In the genomic region with DNA sequence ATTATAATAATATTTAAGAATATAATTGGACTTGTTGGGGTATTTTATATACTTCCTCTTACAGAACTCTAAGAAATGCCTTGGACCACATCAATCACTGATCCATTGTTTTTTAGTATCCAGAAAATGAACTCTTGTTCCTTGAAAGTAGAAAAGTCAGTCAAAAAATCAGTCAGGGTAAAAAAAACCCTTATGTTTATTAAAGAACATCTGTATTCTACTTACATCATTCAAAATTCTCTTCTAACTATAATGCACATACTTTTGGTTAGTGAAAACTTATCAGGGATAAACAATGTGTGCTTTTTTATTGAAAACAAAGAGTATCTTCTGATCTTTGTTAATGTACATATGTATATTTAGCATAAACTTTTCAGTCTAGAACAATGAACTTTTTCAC, we compare ENCODE assay signal across 21 cellular contexts. TPM values are rescaled to one million over a fixed set of nuclear protein-coding genes. Genes with fewer than 3 reads are reported as not detected.
A peak's percentile ranks its signal among the peaks of the same experiment; 100 is the strongest.
DNase-seq lines count a peak whose midpoint lies in the region; ATAC-seq and TF ChIP-seq lines count a peak whose summit lies in the region.
"Had no signal": no experiment of that assay in that cellular context is flagged by ENCODE, and none has a peak within 500 bp of the region (broad histone marks: within the 10 kb centered on the region; RNA-seq: fewer than 3 reads in every experiment).

No MANE protein-coding gene starts in this region.

- H3K36me3 ChIP-seq in Panc1 (ENCODE audit: control insufficient read depth, insufficient read depth, low read length) (no peaks in the 10 kb centered on the region), osteoblast (ENCODE audit: insufficient read depth, low read length) (no peaks in the 10 kb centered on the region)

- intact Hi-C loops in Panc1 (cut with micrococcal nuclease; ENCODE audit: unreplicated experiment), result no loop called here

- H3K36me3 Mint-ChIP-seq in chondrocyte (ENCODE audit: low read depth), result no peaks in the 10 kb centered on the region

- H3K27me3 ChIP-seq in Panc1 (ENCODE audit: control insufficient read depth, insufficient read depth, low read length) (no peaks in the 10 kb centered on the region), osteoblast (ENCODE audit: insufficient read depth, low read length) (no peaks in the 10 kb centered on the region)
- H3K27me3 ChIP-seq: BLaER1 treated with 17β-estradiol and CSF1 and Interleukin-3, amounts not matched to agents 10 nM and 100 nM had no signal

- no peak overlapping the region for H3K4me2 ChIP-seq in osteoblast (ENCODE audit: insufficient read depth, low read length)
- H3K4me2 ChIP-seq: BLaER1 treated with 17β-estradiol and CSF1 and Interleukin-3, amounts not matched to agents 10 nM and 100 nM had no signal

- H3K4me1 ChIP-seq in Panc1 (ENCODE audit: control insufficient read depth, insufficient read depth, low read length), result 0 out of 2 replicates have a peak, but pooled peaks cover 3% of the 10 kb centered on the region
- peaks cover 35% of the 10 kb centered on the region for H3K4me1 ChIP-seq in osteoblast (ENCODE audit: insufficient read depth, low read length)

- H3K4me1 Mint-ChIP-seq in chondrocyte (ENCODE audit: low read depth), result peaks cover 44% of the 10 kb centered on the region

- no peaks in the 10 kb centered on the region for H3K27me3 Mint-ChIP-seq in chondrocyte (ENCODE audit: low read depth)
- H3K27me3 Mint-ChIP-seq: CD8-positive, alpha-beta memory T cell had no signal

- H3K27ac Mint-ChIP-seq in chondrocyte (ENCODE audit: unreplicated experiment), result peak overlapping the region; percentile 88
- H3K27ac Mint-ChIP-seq: CD8-positive, alpha-beta memory T cell had no signal

- H3K4me3 ChIP-seq in Panc1 (ENCODE audit: low read depth in 2 of 2, low read length in 2 of 2) (no peak overlapping the region), osteoblast (ENCODE audit: insufficient read depth, low read length) (no peak overlapping the region)
- H3K4me3 ChIP-seq: BLaER1 treated with 17β-estradiol and CSF1 and Interleukin-3, amounts not matched to agents 10 nM and 100 nM; GM12878 had no signal

- H3K4me3 Mint-ChIP-seq in chondrocyte (ENCODE audit: unreplicated experiment), result no peak overlapping the region
- H3K4me3 Mint-ChIP-seq: CD8-positive, alpha-beta memory T cell had no signal

- H4K20me1 ChIP-seq in osteoblast (ENCODE audit: insufficient read depth, low read length), result no peaks in the 10 kb centered on the region
- H4K20me1 ChIP-seq: BLaER1 treated with 17β-estradiol and CSF1 and Interleukin-3, amounts not matched to agents 10 nM and 100 nM had no signal

- H3K79me2 ChIP-seq in osteoblast (ENCODE audit: insufficient read depth, low read length), result no peaks in the 10 kb centered on the region

- peak; percentile 62 for DNase-seq in COLO829 (ENCODE audit: low spot score)
- no peak for DNase-seq in Panc1 (ENCODE audit: low read depth, low spot score)
- DNase-seq in chondrocyte (ENCODE audit: low spot score), result no peak
- no peak for DNase-seq in osteoblast (ENCODE audit: insufficient read length, low spot score, missing footprints)
- DNase-seq in HuH-7 (ENCODE audit: low spot score), result no peak
- DNase-seq in stimulated activated CD8-positive, alpha-beta memory T cell treated with anti-CD3 and anti-CD28 coated beads, Interleukin-4, amount 100 ng/mL, for 48 hours, result no peak
- DNase-seq: CD8-positive, alpha-beta memory T cell; DND-41; GOT3; Karpas-422; MM.1S; NCI-H1092 treated with DMSO at 0.1 percent for 48 hours; NCI-H1694; NCI-H2107; NCI-H2227 treated with DMSO at 0.1 percent for 48 hours; NCI-H524 treated with DMSO at 0.1 percent for 48 hours; SHP77 treated with DMSO at 0.1 percent for 48 hours had no signal

- ATAC-seq in Panc1 (no peak), GM19463 (IDR thresholded peaks at IDR 0.05; ENCODE audit: unreplicated experiment) (no peak), HG03039 (IDR thresholded peaks at IDR 0.05; ENCODE audit: unreplicated experiment) (no peak)
- ATAC-seq: GM12878 had no signal

- H3K27ac ChIP-seq in Panc1 (ENCODE audit: low read length) (no peak overlapping the region), osteoblast (ENCODE audit: low read depth, low read length) (peak overlapping the region; percentile 25)
- H3K27ac ChIP-seq: BLaER1 treated with 17β-estradiol and CSF1 and Interleukin-3, amounts not matched to agents 10 nM and 100 nM had no signal

- POLR2A ChIA-PET in Panc1 (lab: Charles Lee), result no interaction called here

- BruUV-seq in Panc1 (replicated peaks; lab: Mats Ljungman, UMichigan), result TSS peak; percentile 21

- in situ Hi-C loops in Panc1 (cut with HindIII; ENCODE audit: low pct_unique_long_range_greater_than_20kb, low sequenced_read_pairs), result no loop called here

- H3K9me3 ChIP-seq in Panc1 (ENCODE audit: control insufficient read depth, insufficient read depth, low read depth, low read length) (no peaks in the 10 kb centered on the region), osteoblast (ENCODE audit: low read depth, low read length) (no peaks in the 10 kb centered on the region)
- H3K9me3 ChIP-seq: BLaER1 treated with 17β-estradiol and CSF1 and Interleukin-3, amounts not matched to agents 10 nM and 100 nM had no signal

- H3K9me3 Mint-ChIP-seq in chondrocyte (ENCODE audit: low read depth), result no peaks in the 10 kb centered on the region
- H3K9me3 Mint-ChIP-seq: CD8-positive, alpha-beta memory T cell had no signal

- no peak for TF ChIP-seq CTCF in Panc1 (IDR thresholded peaks at IDR 0.05)
- TF ChIP-seq CTCF in chondrocyte (IDR thresholded peaks at IDR 0.05), result no peak
- no peak for TF ChIP-seq CTCF in osteoblast (IDR thresholded peaks at IDR 0.05; ENCODE audit: extremely low read depth, low read depth, low read length)

- H2AFZ ChIP-seq in osteoblast (ENCODE audit: low read length), result no peak overlapping the region

- CTCF ChIA-PET in Panc1 (lab: Charles Lee), result no interaction called here

RNA-seq across cellular contexts. Expression of a gene that starts 23.5 kb away (rescaled TPM):
- total RNA-seq in Panc1 (2021; ENCODE audit: unreplicated experiment) (35.7 TPM), chondrocyte (42.9 to 49.4 TPM (median 46.1 TPM) in 3 replicates), osteoblast (49.5 and 52.5 TPM in 2 replicates)
- polyA plus RNA-seq in Panc1 (2012; ENCODE audit: insufficient read length), result 21.2 TPM
